Comparison of ENCODE assay signal across 8 cellular contexts in genomic region chr12:27779837-27780611, GRCh38. TPM values are rescaled to one million over a fixed set of nuclear protein-coding genes. Genes with fewer than 3 reads are reported as not detected.
A peak's percentile ranks its signal among the peaks of the same experiment; 100 is the strongest.
DNase-seq lines count a peak whose midpoint lies in the region; FAIRE-seq and TF ChIP-seq lines count a peak whose summit lies in the region.

KLHL42 (plus strand) TSS chr12:27780233; CDS start chr12:27780331, 98 bp downstream.
MANSC4 (minus strand) TSS chr12:27780236; CDS start chr12:27771276, 8,960 bp downstream.

- H3K4me3 ChIP-seq in HAP-1 (peak within 1 kb of the TSS; percentile 40), adrenal gland (peak within 1 kb of the TSS; percentile 22 to 92 (median 66)), left ventricle myocardium inferior (peak within 1 kb of the TSS; percentile 78), prostate gland (peak within 1 kb of the TSS; percentile 68 to 70)

- POLR2A ChIA-PET in GM10248 (lab: Yijun Ruan, JAX): no interaction called here

- in situ Hi-C loops in HAP-1 (cut with MboI; ENCODE audit: low sequenced_read_pairs): no loop called here

- intact Hi-C loops in adrenal gland (cut with DNase I): no loop called here
- intact Hi-C loops in left ventricle myocardium inferior (cut with micrococcal nuclease): no loop called here
- intact Hi-C loops in prostate gland (cut with DNase I): no loop called here

- CTCF ChIA-PET in GM10248 (lab: Yijun Ruan, JAX): interaction anchor here (0.8 to 2.2 kb wide), 7 partner anchors 11 to 159 kb away, joined by 3 to 6 read pairs (median 3); no protein-coding TSS in a partner anchor

- DNase-seq in GM10248 (ENCODE audit: extremely low spot score) (peak; percentile 85), HAP-1 (ENCODE audit: low spot score in 2 of 2) (peak; percentile 61 to 80), M059J (ENCODE audit: low read depth) (peak; percentile 69), SW480 (ENCODE audit: low spot score) (peak; percentile 77), adrenal gland (peak; percentile 62 to 80 (median 69)), left ventricle myocardium inferior (peak; percentile 76), prostate gland (ENCODE audit: low spot score) (peak; percentile 48), urothelium cell line (ENCODE audit: low spot score) (peak; percentile 83)

- no peaks in the 10 kb centered on the region for H3K9me3 ChIP-seq in HAP-1
- no peaks in the 10 kb centered on the region for H3K9me3 ChIP-seq in adrenal gland (replicated peaks in 1 of 3)
- H3K9me3 ChIP-seq in left ventricle myocardium inferior (replicated peaks): no peaks in the 10 kb centered on the region
- no peaks in the 10 kb centered on the region for H3K9me3 ChIP-seq in prostate gland

- FAIRE-seq in urothelium cell line (lab: Jason Lieb, UNC): no peak

- TF ChIP-seq CTCF in GM10248 (IDR thresholded peaks at IDR 0.05; ENCODE audit: control extremely low read depth, extremely low read depth, low read depth, missing control alignments) (no peak), adrenal gland (IDR thresholded peaks at IDR 0.05) (peak in 1 of 6 experiments; percentile 6), left ventricle myocardium inferior (IDR thresholded peaks at IDR 0.05; ENCODE audit: borderline replicate concordance) (no peak), prostate gland (IDR thresholded peaks at IDR 0.05) (peak in 2 of 4 experiments; percentile 5 to 13)

- H3K4me1 ChIP-seq in HAP-1 (peaks cover 26% of the 10 kb centered on the region), adrenal gland (replicated peaks in 1 of 2) (peaks cover 8 to 30% of the 10 kb centered on the region in 2 donors), left ventricle myocardium inferior (peaks cover 39% of the 10 kb centered on the region), prostate gland (replicated peaks) (peaks cover 6% of the 10 kb centered on the region)

- no peaks in the 10 kb centered on the region; the same call in 1 of the 2 replicates for H3K36me3 ChIP-seq in HAP-1 (replicated peaks)
- no peaks in the 10 kb centered on the region for H3K36me3 ChIP-seq in adrenal gland (replicated peaks in 1 of 2)
- H3K36me3 ChIP-seq in left ventricle myocardium inferior: peaks cover 3% of the 10 kb centered on the region
- H3K36me3 ChIP-seq in prostate gland: no peaks in the 10 kb centered on the region

- TF ChIP-seq POLR2A in adrenal gland (IDR thresholded peaks at IDR 0.05): peak; percentile 36 to 45
- no peak for TF ChIP-seq POLR2A in prostate gland (IDR thresholded peaks at IDR 0.05)

- H3K27me3 ChIP-seq in HAP-1 (ENCODE audit: low read depth) (no peaks in the 10 kb centered on the region), adrenal gland (no peaks in the 10 kb centered on the region), left ventricle myocardium inferior (ENCODE audit: low read depth) (no peaks in the 10 kb centered on the region), prostate gland (replicated peaks; ENCODE audit: insufficient read depth) (no peaks in the 10 kb centered on the region)

- WGBS in adrenal gland, 4 donors: 0 to 2% (median 0%) methylated on average over 21 to 106 of the region's 108 CpGs; no CpG with 5 or more reads in 1 of the 4 donors
- WGBS in prostate gland: under 1% methylated on average over 88 of the region's 108 CpGs

- peak within 1 kb of the TSS; percentile 53 to 96 (median 68) for H3K27ac ChIP-seq in adrenal gland
- H3K27ac ChIP-seq in left ventricle myocardium inferior (replicated peaks): peak within 1 kb of the TSS; percentile 92
- H3K27ac ChIP-seq in prostate gland: peak within 1 kb of the TSS; percentile 87 to 88

RNA-seq across cellular contexts. Expression of gene KLHL42, which starts in this region (rescaled TPM):
- 9.1 and 13.2 TPM in 2 replicates for total RNA-seq in M059J (2014; rRNA removed; shearing (Covaris generic))
- total RNA-seq in adrenal gland (10 to 100 TPM; 15.2 to 20.8 (median 19.0) TPM), left ventricle myocardium inferior (5.5 TPM), prostate gland (10 to 100 TPM; 19.1 to 79.9 TPM)
- 10 to 100 TPM in 1 of 3 donors, 1 to 10 TPM in 2; 7.8 to 12.7 (median 9.4) TPM for polyA plus RNA-seq in adrenal gland

RNA-seq across cellular contexts. Expression of gene MANSC4, which starts in this region (rescaled TPM):
- not detected in 2 replicates for total RNA-seq in M059J (2014; rRNA removed; shearing (Covaris generic))
- total RNA-seq in adrenal gland (not detected), left ventricle myocardium inferior (not detected), prostate gland (not detected)
- under 1 TPM in 1 of 3 donors, not detected in 2; 0.07 TPM for polyA plus RNA-seq in adrenal gland

Comparison
In these comparisons a context has a peak if more than half of its experiments do, and no peak if none do; other contexts are left out.
1. Peak in every context shown above with its lines: DNase-seq, H3K4me3 ChIP-seq and H3K27ac ChIP-seq.